15 cellular contexts compared by ENCODE assay signal in genomic region chr10:113753020-113753692, GRCh38. TPM values are rescaled to one million over a fixed set of nuclear protein-coding genes. Genes with fewer than 3 reads are reported as not detected.
DNase-seq lines count a peak whose midpoint lies in the region; ATAC-seq and TF ChIP-seq lines count a peak whose summit lies in the region.
"Had no signal": no experiment of that assay in that cellular context is flagged by ENCODE, and none has a peak within 500 bp of the region (broad histone marks: within the 10 kb centered on the region; RNA-seq: fewer than 3 reads in every experiment).

No MANE protein-coding gene starts in this region.

- no peak overlapping the region for H4K8ac ChIP-seq in IMR-90 (ENCODE audit: low read depth in 2 of 2, low read length in 2 of 2)

- H3K14ac ChIP-seq in IMR-90 (replicated peaks; ENCODE audit: low read depth, low read length): no peak overlapping the region

- H2BK5ac ChIP-seq in IMR-90 (ENCODE audit: low read depth, low read length, poor library complexity, severe bottlenecking): no peak overlapping the region

- no peak overlapping the region for H3K56ac ChIP-seq in IMR-90 (ENCODE audit: extremely low read depth, insufficient read depth, low read length)

- H3K4me1 ChIP-seq in IMR-90 (ENCODE audit: control insufficient read depth, insufficient read depth, low read length) (no peaks in the 10 kb centered on the region), foreskin keratinocyte (no peaks in the 10 kb centered on the region), endodermal cell (ENCODE audit: control insufficient read depth, insufficient read depth, low read length) (peaks cover 3% of the 10 kb centered on the region)
- H3K4me1 ChIP-seq: HAP-1 had no signal

- no peaks in the 10 kb centered on the region for H4K20me1 ChIP-seq in IMR-90 (ENCODE audit: insufficient read depth, low read length)

- no peak overlapping the region for H2AFZ ChIP-seq in IMR-90 (replicated peaks; ENCODE audit: low read length, poor library complexity)

- no peak overlapping the region for H3K4me3 Mint-ChIP-seq in activated T-cell treated with anti-CD3 and anti-CD28 coated beads, Interleukin-2, amount 50 U/mL, for 24 hours
- no peak overlapping the region for H3K4me3 Mint-ChIP-seq in endodermal cell
- H3K4me3 Mint-ChIP-seq: stimulated activated naive CD8-positive, alpha-beta T cell treated with anti-CD3 and anti-CD28 coated beads, Interleukin-15, amount 100 ng/mL, for 72 hours had no signal

- no peak overlapping the region; the same call in 1 of the 2 replicates for H3K4me2 ChIP-seq in IMR-90 (ENCODE audit: low read depth, low read length)

- no peak overlapping the region for H3K18ac ChIP-seq in IMR-90 (ENCODE audit: low read depth, low read length)

- H3K9ac ChIP-seq in IMR-90 (ENCODE audit: low read depth, low read length): no peak overlapping the region
- H3K9ac ChIP-seq in endodermal cell (ENCODE audit: extremely low read depth, low read length, poor library complexity, severe bottlenecking): no peak overlapping the region

- no peak for TF ChIP-seq POLR2A in IMR-90 (IDR thresholded peaks at IDR 0.05; ENCODE audit: low read depth, low read length)

- no peak for ATAC-seq in IMR-90 (ENCODE audit: low read depth)
- peak; percentile 46 for ATAC-seq in foreskin keratinocyte
- ATAC-seq: right cardiac atrium; stimulated activated naive CD8-positive, alpha-beta T cell treated with anti-CD3 and anti-CD28 coated beads, Interleukin-15, amount 100 ng/mL, for 72 hours had no signal

- no peaks in the 10 kb centered on the region for H3K36me3 Mint-ChIP-seq in activated T-cell treated with anti-CD3 and anti-CD28 coated beads, Interleukin-2, amount 50 U/mL, for 24 hours (ENCODE audit: low read depth)
- no peaks in the 10 kb centered on the region for H3K36me3 Mint-ChIP-seq in endodermal cell (ENCODE audit: low read depth)

- no peak overlapping the region for H2BK20ac ChIP-seq in IMR-90 (ENCODE audit: low read depth, low read length)

- peak; percentile 6 for DNase-seq in IMR-90
- peak; percentile 1 for DNase-seq in NCI-H748 treated with DMSO at 0.1 percent for 48 hours (lab: John Stamatoyannopoulos, UW)
- DNase-seq in foreskin keratinocyte: peak in 1 of 2 donors; percentile 28
- no peak for DNase-seq in activated T-cell treated with anti-CD3 and anti-CD28 coated beads, Interleukin-2, amount 50 U/mL, for 24 hours
- DNase-seq in endodermal cell: no peak
- no peak for DNase-seq in stimulated activated naive CD4-positive, alpha-beta T cell (lab: John Stamatoyannopoulos, UW)
- no peak for DNase-seq in NCI-H128 (lab: John Stamatoyannopoulos, UW; ENCODE audit: unreplicated experiment)
- DNase-seq: activated CD8-positive, alpha-beta memory T cell treated with anti-CD3 and anti-CD28 coated beads, Interleukin-2, amount 50 U/mL, for 48 hours; NCI-H446 treated with DMSO at 0.1 percent for 48 hours; right cardiac atrium; Right ventricle myocardium superior; stimulated activated naive CD8-positive, alpha-beta T cell treated with anti-CD3 and anti-CD28 coated beads, Interleukin-15, amount 100 ng/mL, for 72 hours had no signal

- H3K4me3 ChIP-seq in IMR-90 (ENCODE audit: insufficient read depth, low read depth, low read length) (no peak overlapping the region), endodermal cell (ENCODE audit: low read length) (no peak overlapping the region)
- H3K4me3 ChIP-seq: HAP-1 had no signal

- POLR2A ChIA-PET in IMR-90 (lab: Charles Lee; ENCODE audit: unreplicated experiment): no interaction called here

- no peaks in the 10 kb centered on the region for H3K79me1 ChIP-seq in IMR-90 (ENCODE audit: low read depth in 1 of 2, low read length in 2 of 2)

- no peaks in the 10 kb centered on the region for H3K9me1 ChIP-seq in IMR-90 (ENCODE audit: insufficient read depth, low read length)

- H4K5ac ChIP-seq in IMR-90 (ENCODE audit: low read depth, low read length): no peak overlapping the region

- H2BK15ac ChIP-seq in IMR-90 (ENCODE audit: low read depth, low read length): no peak overlapping the region

- peak overlapping the region; percentile 68 for H3K27ac ChIP-seq in C4-2B
- no peak overlapping the region for H3K27ac ChIP-seq in IMR-90 (ENCODE audit: insufficient read depth, low read length)
- no peak overlapping the region for H3K27ac ChIP-seq in foreskin keratinocyte
- H3K27ac ChIP-seq in endodermal cell (ENCODE audit: low read depth, low read length): no peak overlapping the region

- CTCF ChIA-PET in IMR-90 (lab: Yijun Ruan, JAX): interaction anchor here (0.6 kb wide), 1 partner anchor 335 kb away, joined by 3 read pairs; no protein-coding TSS in a partner anchor

- dilution Hi-C loops in IMR-90 (cut with HindIII; ENCODE audit: low sequenced_read_pairs, unreplicated experiment): no loop called here

- no peaks in the 10 kb centered on the region for H3K36me3 ChIP-seq in IMR-90 (ENCODE audit: control insufficient read depth, insufficient read depth, low read length)
- no peaks in the 10 kb centered on the region for H3K36me3 ChIP-seq in endodermal cell (ENCODE audit: control insufficient read depth, insufficient read depth, low read length)
- H3K36me3 ChIP-seq: HAP-1 had no signal

- in situ Hi-C loops in IMR-90 (cut with MboI; ENCODE audit: low sequenced_read_pairs): no loop called here

- TF ChIP-seq RAD21 in IMR-90 (IDR thresholded peaks at IDR 0.05; ENCODE audit: low read length): no peak

- H3K9me3 Mint-ChIP-seq in activated T-cell treated with anti-CD3 and anti-CD28 coated beads, Interleukin-2, amount 50 U/mL, for 24 hours: no peaks in the 10 kb centered on the region
- H3K9me3 Mint-ChIP-seq in endodermal cell: no peaks in the 10 kb centered on the region
- H3K9me3 Mint-ChIP-seq: stimulated activated naive CD8-positive, alpha-beta T cell treated with anti-CD3 and anti-CD28 coated beads, Interleukin-15, amount 100 ng/mL, for 72 hours had no signal

- no peak overlapping the region for H2BK120ac ChIP-seq in IMR-90 (ENCODE audit: low read depth, low read length)

- H3K23ac ChIP-seq in IMR-90 (ENCODE audit: low read depth, low read length): no peak overlapping the region

- no peak overlapping the region for H2AK5ac ChIP-seq in IMR-90 (ENCODE audit: low read depth, low read length)

- BruUV-seq in IMR-90 (replicated peaks; lab: Mats Ljungman, UMichigan): no TSS peak

- H3K9me3 ChIP-seq in IMR-90 (ENCODE audit: control insufficient read depth, insufficient read depth, low read length): no peaks in the 10 kb centered on the region
- no peaks in the 10 kb centered on the region for H3K9me3 ChIP-seq in endodermal cell (ENCODE audit: control insufficient read depth, low read length)
- H3K9me3 ChIP-seq: HAP-1 had no signal

- no peak overlapping the region for H4K91ac ChIP-seq in IMR-90 (ENCODE audit: insufficient read depth, low read depth, low read length)

- 50% methylated on average over 1 of the region's 9 CpGs; no CpG with 5 or more reads in 1 of the 2 experiments for WGBS in IMR-90 (ENCODE audit: extremely low coverage in 2 of 2, insufficient read length in 1 of 2), 2 experiments
- 90 to 96% methylated on average over 8 to 9 of the region's 9 CpGs for WGBS in endodermal cell (ENCODE audit: insufficient coverage in 1 of 2, insufficient read length in 1 of 2), 2 experiments

- H3K27me3 Mint-ChIP-seq in activated T-cell treated with anti-CD3 and anti-CD28 coated beads, Interleukin-2, amount 50 U/mL, for 24 hours: peaks cover 23% of the 10 kb centered on the region
- peaks cover 7% of the 10 kb centered on the region for H3K27me3 Mint-ChIP-seq in endodermal cell (ENCODE audit: insufficient read depth)

- intact Hi-C loops in IMR-90 (cut with micrococcal nuclease): no loop called here

- no peak overlapping the region for H3K27ac Mint-ChIP-seq in activated T-cell treated with anti-CD3 and anti-CD28 coated beads, Interleukin-2, amount 50 U/mL, for 24 hours
- H3K27ac Mint-ChIP-seq in endodermal cell: no peak overlapping the region
- H3K27ac Mint-ChIP-seq: stimulated activated naive CD8-positive, alpha-beta T cell treated with anti-CD3 and anti-CD28 coated beads, Interleukin-15, amount 100 ng/mL, for 72 hours had no signal

- no peak overlapping the region for H2AK9ac ChIP-seq in IMR-90 (replicated peaks; ENCODE audit: low read depth, low read length, poor library complexity)

- peaks cover 6% of the 10 kb centered on the region; the same call in 1 of the 2 replicates for H3K27me3 ChIP-seq in IMR-90 (ENCODE audit: control insufficient read depth, insufficient read depth, low read length)
- H3K27me3 ChIP-seq in foreskin keratinocyte: peaks cover 25% of the 10 kb centered on the region
- H3K27me3 ChIP-seq in endodermal cell (ENCODE audit: control insufficient read depth, insufficient read depth, low read length, poor library complexity, severe bottlenecking): no peaks in the 10 kb centered on the region

- H3K4ac ChIP-seq in IMR-90 (ENCODE audit: low read depth, low read length): no peak overlapping the region

- TF ChIP-seq CTCF in C4-2B (conservative IDR thresholded peaks at IDR 0.05): no peak
- no peak for TF ChIP-seq CTCF in IMR-90 (conservative IDR thresholded peaks at IDR 0.05; ENCODE audit: low read depth, low read length)
- TF ChIP-seq CTCF in foreskin keratinocyte (conservative IDR thresholded peaks at IDR 0.05): no peak
- no peak for TF ChIP-seq CTCF in endodermal cell (conservative IDR thresholded peaks at IDR 0.05)

- H3K4me1 Mint-ChIP-seq in activated T-cell treated with anti-CD3 and anti-CD28 coated beads, Interleukin-2, amount 50 U/mL, for 24 hours (ENCODE audit: low read depth): no peaks in the 10 kb centered on the region
- H3K4me1 Mint-ChIP-seq in endodermal cell: peaks cover 15% of the 10 kb centered on the region
- H3K4me1 Mint-ChIP-seq: stimulated activated naive CD8-positive, alpha-beta T cell treated with anti-CD3 and anti-CD28 coated beads, Interleukin-15, amount 100 ng/mL, for 72 hours had no signal

TF ChIP-seq in IMR-90, 13 proteins besides CTCF, POLR2A, EP300 and RAD21 (continues in another document):
- no peak for TF ChIP-seq USF2 (IDR thresholded peaks at IDR 0.05; ENCODE audit: low read depth, low read length)
- no peak for TF ChIP-seq BHLHE40 (IDR thresholded peaks at IDR 0.05; ENCODE audit: low read depth, low read length)
- TF ChIP-seq CEBPB (IDR thresholded peaks at IDR 0.05; ENCODE audit: low read depth, low read length): no peak
- TF ChIP-seq CHD1 (IDR thresholded peaks at IDR 0.05; ENCODE audit: low read depth, low read length): no peak

RNA-seq across cellular contexts. Expression of gene PLEKHS1, which starts 1.7 kb away (rescaled TPM):
- total RNA-seq in IMR-90 (2012; rRNA removed): not detected in 2 replicates
- not detected in 2 replicates for polyA plus RNA-seq in IMR-90 (2012; rRNA removed)
- not detected in 2 replicates for polyA plus RNA-seq in IMR-90 (2012; cell fraction: cytosol; rRNA removed)
- polyA plus RNA-seq in IMR-90 (2012; cell fraction: nucleus; rRNA removed; ENCODE audit: low replicate concordance): not detected in 2 replicates
- not detected in 2 replicates for total RNA-seq in foreskin keratinocyte
- polyA plus RNA-seq in foreskin keratinocyte: not detected in 2 replicates
- not detected for total RNA-seq in endodermal cell
- polyA plus RNA-seq in endodermal cell (2013, experiment 1 of 2): not detected
- polyA plus RNA-seq in endodermal cell (2013, experiment 2 of 2): not detected
- total RNA-seq: G401, right cardiac atrium, Right ventricle myocardium superior had no signal
- polyA plus RNA-seq: right cardiac atrium had no signal

Comparison
In these comparisons a context has a peak if more than half of its experiments do, and no peak if none do; other contexts are left out.
1. DNase-seq: peak in IMR-90 (single experiment) and NCI-H748 treated with DMSO at 0.1 percent for 48 hours (single experiment); none in activated T-cell treated with anti-CD3 and anti-CD28 coated beads, Interleukin-2, amount 50 U/mL, for 24 hours (single experiment), endodermal cell (single experiment), stimulated activated naive CD4-positive, alpha-beta T cell (0 of 6) and NCI-H128 (single experiment).